Comparison of ENCODE assay signal across 8 cellular contexts in genomic region chr7:8436965-8437364, GRCh38. TPM values are rescaled to one million over a fixed set of nuclear protein-coding genes. Genes with fewer than 3 reads are reported as not detected.
A peak's percentile ranks its signal among the peaks of the same experiment; 100 is the strongest.
DNase-seq lines count a peak whose midpoint lies in the region; ATAC-seq and TF ChIP-seq lines count a peak whose summit lies in the region.

No MANE protein-coding gene starts in this region.

- TF ChIP-seq CTCF in hepatocyte (IDR thresholded peaks at IDR 0.05; ENCODE audit: poor library complexity) = peak; percentile 67

- no peaks in the 10 kb centered on the region for H3K79me2 ChIP-seq in hepatocyte

- ATAC-seq in GM21786 (IDR thresholded peaks at IDR 0.05; ENCODE audit: unreplicated experiment) = peak; percentile 82

- 2% methylated on average over 15 of the region's 15 CpGs for WGBS in hepatocyte (ENCODE audit: low lambda C conversion rate, missing lambda C conversion rate)

- DNase-seq in activated effector memory CD4-positive, alpha-beta T cell treated with anti-CD3 and anti-CD28 coated beads, Interleukin-2, amount 50 U/mL, for 16 hours = peak; percentile 77
- DNase-seq in activated effector memory CD4-positive, alpha-beta T cell treated with Interleukin-2 at 50 U/mL for 16 hours = no peak
- peak; percentile 96 for DNase-seq in HuH-7 (ENCODE audit: low spot score)
- DNase-seq in activated CD4-positive, alpha-beta T cell treated with anti-CD3 and anti-CD28 coated beads, Interleukin-2, amount 50 U/mL, for 4 hours = peak; percentile 4 to 11
- DNase-seq in hepatocyte (ENCODE audit: low spot score) = peak; percentile 72
- peak; percentile 36 to 49 for DNase-seq in stimulated activated CD8-positive, alpha-beta memory T cell treated with anti-CD3 and anti-CD28 coated beads, Interleukin-2, amount 100 ng/mL, for 48 hours (ENCODE audit: low read depth in 2 of 2)
- no peak for DNase-seq in NCI-H345 treated with DMSO at 0.1 percent for 48 hours (lab: John Stamatoyannopoulos, UW; ENCODE audit: unreplicated experiment)

- no peaks in the 10 kb centered on the region for H4K20me1 ChIP-seq in hepatocyte (ENCODE audit: insufficient read depth, poor library complexity, severe bottlenecking)

- H2AFZ ChIP-seq in hepatocyte = no peak overlapping the region

- peak overlapping the region; percentile 59 for H3K4me2 ChIP-seq in hepatocyte

- no peaks in the 10 kb centered on the region for H3K36me3 ChIP-seq in hepatocyte (replicated peaks; ENCODE audit: insufficient read depth, low read depth)

- H3K9me3 ChIP-seq in hepatocyte (ENCODE audit: low read depth) = no peaks in the 10 kb centered on the region

- peaks cover 99% of the 10 kb centered on the region for H3K27me3 ChIP-seq in hepatocyte

- no peaks in the 10 kb centered on the region for H3K9me2 ChIP-seq in hepatocyte (replicated peaks; ENCODE audit: insufficient read depth)

- peaks cover 10% of the 10 kb centered on the region for H3K4me1 ChIP-seq in hepatocyte (ENCODE audit: insufficient read depth)

- H3K27ac ChIP-seq in hepatocyte = no peak overlapping the region

- H3K4me3 ChIP-seq in hepatocyte = no peak overlapping the region

RNA-seq across cellular contexts. Expression of gene NXPH1, which starts 3.6 kb away (rescaled TPM):
- total RNA-seq in hepatocyte = 0.28 TPM in 1 of 2 replicates, not detected in the other
- polyA plus RNA-seq in hepatocyte = not detected in 2 replicates

Comparison
In these comparisons a context has a peak if more than half of its experiments do, and no peak if none do; other contexts are left out.
1. DNase-seq: peak in activated effector memory CD4-positive, alpha-beta T cell treated with anti-CD3 and anti-CD28 coated beads, Interleukin-2, amount 50 U/mL, for 16 hours (single experiment), HuH-7 (single experiment), activated CD4-positive, alpha-beta T cell treated with anti-CD3 and anti-CD28 coated beads, Interleukin-2, amount 50 U/mL, for 4 hours (2 of 2), hepatocyte (single experiment) and stimulated activated CD8-positive, alpha-beta memory T cell treated with anti-CD3 and anti-CD28 coated beads, Interleukin-2, amount 100 ng/mL, for 48 hours (2 of 2); none in activated effector memory CD4-positive, alpha-beta T cell treated with Interleukin-2 at 50 U/mL for 16 hours (single experiment) and NCI-H345 treated with DMSO at 0.1 percent for 48 hours (single experiment).